In the genomic region with DNA sequence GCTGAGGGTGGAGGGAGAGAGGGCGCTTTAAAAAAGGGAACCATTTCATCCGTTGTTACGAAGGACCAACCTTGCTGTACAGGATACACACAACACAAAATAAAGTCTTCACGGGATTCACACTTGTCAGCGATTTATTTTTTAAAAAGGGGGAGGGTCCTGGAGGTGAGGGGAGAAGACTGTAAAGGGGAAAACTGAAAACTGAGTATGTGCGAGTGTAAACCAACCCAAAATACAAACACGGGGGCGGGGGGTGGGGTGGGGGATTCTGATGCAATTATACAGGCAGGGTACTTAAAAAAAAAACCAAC, we compare ENCODE assay signal across 8 cellular contexts. TPM values are rescaled to one million over a fixed set of nuclear protein-coding genes. Genes with fewer than 3 reads are reported as not detected.
DNase-seq lines count a peak whose midpoint lies in the region; ATAC-seq and TF ChIP-seq lines count a peak whose summit lies in the region.

No MANE protein-coding gene starts in this region.

- peak overlapping the region; percentile 86 for H3K4me3 ChIP-seq in GM12865 (ENCODE audit: low read depth, low read length)

- peak; percentile 21 for ATAC-seq in HG03045 (IDR thresholded peaks at IDR 0.05; ENCODE audit: unreplicated experiment)
- peak; percentile 21 for ATAC-seq in activated naive CD8-positive, alpha-beta T cell treated with anti-CD3 and anti-CD28 coated beads, Interleukin-2, amount 10 ng/mL, durations not matched to agents 7 days and 5 days (ENCODE audit: low read depth)

- POLR2A ChIA-PET in activated naive CD8-positive, alpha-beta T cell treated with anti-CD3 and anti-CD28 coated beads, Interleukin-2, amount 10 ng/mL, durations not matched to agents 7 days and 5 days (lab: Charles Lee), result interaction anchor here (1.0 to 1.9 kb wide), 7 partner anchors 13 to 112 kb away, joined by 3 to 13 read pairs (median 5); a partner anchor contains a TSS

- DNase-seq in GM12865 (ENCODE audit: low read depth), result no peak
- DNase-seq in activated naive CD8-positive, alpha-beta T cell treated with anti-CD3 and anti-CD28 coated beads, Interleukin-2, amount 10 ng/mL, durations not matched to agents 7 days and 5 days, result no peak
- no peak for DNase-seq in immature natural killer cell
- no peak for DNase-seq in stimulated activated naive CD4-positive, alpha-beta T cell (lab: John Stamatoyannopoulos, UW)
- DNase-seq in amniotic stem cell (lab: John Stamatoyannopoulos, UW), result no peak
- DNase-seq in activated CD4-positive, alpha-beta T cell treated with anti-CD3 and anti-CD28 coated beads, Interleukin-2, amount 50 U/mL, for 4 hours, result no peak

- H3K36me3 Mint-ChIP-seq in activated naive CD8-positive, alpha-beta T cell treated with anti-CD3 and anti-CD28 coated beads, Interleukin-2, amount 10 ng/mL, durations not matched to agents 7 days and 5 days, result peaks cover 15% of the 10 kb centered on the region
- H3K36me3 Mint-ChIP-seq in immature natural killer cell, result peaks cover 6 to 24% (median 19%) of the 10 kb centered on the region in 3 donors

- H3K4me1 Mint-ChIP-seq in activated naive CD8-positive, alpha-beta T cell treated with anti-CD3 and anti-CD28 coated beads, Interleukin-2, amount 10 ng/mL, durations not matched to agents 7 days and 5 days, result peaks cover 24% of the 10 kb centered on the region
- H3K4me1 Mint-ChIP-seq in immature natural killer cell, result peaks cover 39 to 58% of the 10 kb centered on the region in 2 donors

- H3K27me3 Mint-ChIP-seq in activated naive CD8-positive, alpha-beta T cell treated with anti-CD3 and anti-CD28 coated beads, Interleukin-2, amount 10 ng/mL, durations not matched to agents 7 days and 5 days, result no peaks in the 10 kb centered on the region
- peaks cover 16 to 25% (median 23%) of the 10 kb centered on the region in 3 donors for H3K27me3 Mint-ChIP-seq in immature natural killer cell (ENCODE audit: low read depth in 3 of 3)

- peak overlapping the region; percentile 93 for H3K27ac ChIP-seq in temporal lobe (ENCODE audit: low read depth, low read length)

- peak overlapping the region; percentile 95 for H3K4me3 Mint-ChIP-seq in activated naive CD8-positive, alpha-beta T cell treated with anti-CD3 and anti-CD28 coated beads, Interleukin-2, amount 10 ng/mL, durations not matched to agents 7 days and 5 days
- H3K4me3 Mint-ChIP-seq in immature natural killer cell, result peak overlapping the region; percentile 92 to 98 (median 97)

- TF ChIP-seq CTCF in GM12865 (IDR thresholded peaks at IDR 0.05; ENCODE audit: insufficient read depth, low read depth, low read length, missing control alignments), result no peak

- peak overlapping the region; percentile 97 for H3K27ac Mint-ChIP-seq in activated naive CD8-positive, alpha-beta T cell treated with anti-CD3 and anti-CD28 coated beads, Interleukin-2, amount 10 ng/mL, durations not matched to agents 7 days and 5 days
- H3K27ac Mint-ChIP-seq in immature natural killer cell, result peak overlapping the region; percentile 96 to 100 (median 100)

- H3K9me3 Mint-ChIP-seq in activated naive CD8-positive, alpha-beta T cell treated with anti-CD3 and anti-CD28 coated beads, Interleukin-2, amount 10 ng/mL, durations not matched to agents 7 days and 5 days, result no peaks in the 10 kb centered on the region
- H3K9me3 Mint-ChIP-seq in immature natural killer cell, result no peaks in the 10 kb centered on the region

RNA-seq across cellular contexts. Expression of a gene that starts 0.5 kb away (rescaled TPM):
- total RNA-seq in activated naive CD8-positive, alpha-beta T cell treated with anti-CD3 and anti-CD28 coated beads, Interleukin-2, amount 10 ng/mL, durations not matched to agents 7 days and 5 days, result 10 to 100 TPM; 50.0 to 56.6 TPM
- 10 to 100 TPM; 58.5 to 75.3 (median 69.1) TPM for polyA plus RNA-seq in immature natural killer cell
- total RNA-seq in temporal lobe, result 19.4 TPM

RNA-seq across cellular contexts. Expression of a gene that starts 19.9 kb away (rescaled TPM):
- under 1 TPM; 0.20 to 0.30 TPM for total RNA-seq in activated naive CD8-positive, alpha-beta T cell treated with anti-CD3 and anti-CD28 coated beads, Interleukin-2, amount 10 ng/mL, durations not matched to agents 7 days and 5 days
- polyA plus RNA-seq in immature natural killer cell, result not detected
- total RNA-seq in temporal lobe, result 11.1 TPM

RNA-seq across cellular contexts. Expression of a gene that starts 41.0 kb away (rescaled TPM):
- 1 to 10 TPM; 1.7 to 2.0 TPM for total RNA-seq in activated naive CD8-positive, alpha-beta T cell treated with anti-CD3 and anti-CD28 coated beads, Interleukin-2, amount 10 ng/mL, durations not matched to agents 7 days and 5 days
- polyA plus RNA-seq in immature natural killer cell, result 1 to 10 TPM in 1 of 3 donors, under 1 TPM in 1, not detected in 1; 0.86 to 1.2 TPM
- total RNA-seq in temporal lobe, result not detected

RNA-seq across cellular contexts. Expression of a gene that starts 41.5 kb away (rescaled TPM):
- total RNA-seq in activated naive CD8-positive, alpha-beta T cell treated with anti-CD3 and anti-CD28 coated beads, Interleukin-2, amount 10 ng/mL, durations not matched to agents 7 days and 5 days, result 100 to 1,000 TPM; 123 to 129 TPM
- polyA plus RNA-seq in immature natural killer cell, result 10 to 100 TPM in 1 of 3 donors, 1 to 10 TPM in 2; 1.1 to 29.6 (median 3.8) TPM
- total RNA-seq in temporal lobe, result 38.4 TPM

RNA-seq across cellular contexts. Expression of a gene that starts 47.5 kb away (rescaled TPM):
- total RNA-seq in activated naive CD8-positive, alpha-beta T cell treated with anti-CD3 and anti-CD28 coated beads, Interleukin-2, amount 10 ng/mL, durations not matched to agents 7 days and 5 days, result 10 to 100 TPM in 1 of 2 experiments, 1 to 10 TPM in 1; 9.4 to 10.1 TPM
- polyA plus RNA-seq in immature natural killer cell, result under 1 TPM in 2 of 3 donors, not detected in 1; 0.45 to 0.68 TPM
- 6.6 TPM for total RNA-seq in temporal lobe
